In the genomic region with DNA sequence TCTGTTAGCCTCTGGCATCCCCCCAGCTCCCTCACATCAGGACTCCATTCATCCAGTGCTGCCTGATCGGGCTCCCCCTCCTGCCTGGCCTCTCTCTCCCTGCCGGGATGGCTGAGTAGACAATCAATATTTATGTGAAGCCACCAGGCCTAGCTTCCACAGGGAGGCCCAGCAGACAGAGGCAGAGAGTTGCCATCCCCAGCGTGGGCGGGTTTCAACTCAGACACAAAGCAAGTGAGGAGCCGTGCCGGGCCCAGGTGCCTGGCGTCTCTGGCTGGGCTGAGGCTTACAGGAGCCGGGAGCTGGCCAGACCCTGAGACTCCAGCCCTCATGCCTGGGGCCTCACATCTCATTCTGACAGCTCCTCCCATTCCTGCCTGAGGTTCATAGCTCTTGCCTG, we compare ENCODE assay signal across 12 cellular contexts. TPM values are rescaled to one million over a fixed set of nuclear protein-coding genes. Genes with fewer than 3 reads are reported as not detected.
DNase-seq lines count a peak whose midpoint lies in the region; ATAC-seq and TF ChIP-seq lines count a peak whose summit lies in the region.
"Had no signal": no experiment of that assay in that cellular context is flagged by ENCODE, and none has a peak within 500 bp of the region (broad histone marks: within the 10 kb centered on the region; RNA-seq: fewer than 3 reads in every experiment).

No MANE protein-coding gene starts in this region.

- H3K27ac ChIP-seq in H9 (ENCODE audit: insufficient read length, low read depth, low read length) (no peak overlapping the region), tibial artery (no peak overlapping the region)

- H3K9me3 Mint-ChIP-seq in H9: no peaks in the 10 kb centered on the region; a peak in 1 of 5 replicates

- H4K20me1 ChIP-seq in H9 (ENCODE audit: control insufficient read depth, insufficient read depth, insufficient read length): no peaks in the 10 kb centered on the region

- no peak overlapping the region for H4K91ac ChIP-seq in H9 (ENCODE audit: insufficient read length, low read depth, low read length)

- H3K27me3 ChIP-seq in H9 (ENCODE audit: insufficient read depth, low read length): no peaks in the 10 kb centered on the region
- H3K27me3 ChIP-seq in tibial artery: no peaks in the 10 kb centered on the region

- H2BK20ac ChIP-seq in H9 (ENCODE audit: low read depth, low read length, poor library complexity, severe bottlenecking): no peak overlapping the region

- no peaks in the 10 kb centered on the region for H3K9me3 ChIP-seq in H9 (ENCODE audit: control insufficient read depth, low read depth, low read length)
- no peaks in the 10 kb centered on the region for H3K9me3 ChIP-seq in tibial artery

- peaks cover 7% of the 10 kb centered on the region; the same call in 1 of the 2 replicates for H3K4me1 ChIP-seq in H9 (ENCODE audit: insufficient read depth, low read length)
- peaks cover 0 to 6% (median 0%) of the 10 kb centered on the region in 4 donors for H3K4me1 ChIP-seq in tibial artery

- no peak for TF ChIP-seq CTCF in H9 (conservative IDR thresholded peaks at IDR 0.05)
- no peak for TF ChIP-seq CTCF in tibial artery (IDR thresholded peaks at IDR 0.05)

- intact Hi-C loops in tibial artery (cut with DNase I; ENCODE audit: low total_unique reads): no loop called here

- H3K23me2 ChIP-seq in H9 (ENCODE audit: insufficient read length, low read depth, low read length, poor library complexity, severe bottlenecking): no peaks in the 10 kb centered on the region

- H3K79me2 ChIP-seq in H9 (ENCODE audit: insufficient read depth, low read length): no peaks in the 10 kb centered on the region

- no peak overlapping the region for H3K56ac ChIP-seq in H9 (ENCODE audit: insufficient read length, low read depth, low read length)

- no peak overlapping the region for H3K18ac ChIP-seq in H9 (ENCODE audit: insufficient read length, low read depth, low read length)

- H3K36me3 ChIP-seq in tibial artery: no peaks in the 10 kb centered on the region

- no peak overlapping the region for H3K9ac ChIP-seq in H9 (ENCODE audit: extremely low read depth, insufficient read length, low read length)

- no peak overlapping the region for H3K4me2 ChIP-seq in H9 (ENCODE audit: insufficient read depth, insufficient read length, low read length)

- H3T11ph ChIP-seq in H9 (ENCODE audit: low read length): no peak overlapping the region

- H4K8ac ChIP-seq in H9 (replicated peaks; ENCODE audit: insufficient read length, low read depth, low read length): no peak overlapping the region

- no peak overlapping the region for H3K4me3 ChIP-seq in tibial artery
- H3K4me3 ChIP-seq: skin epidermis had no signal

- H2AFZ ChIP-seq in H9 (ENCODE audit: low read length): no peak overlapping the region

- no peak overlapping the region for H2BK5ac ChIP-seq in H9 (ENCODE audit: insufficient read length, low read length)

- H2AK5ac ChIP-seq in H9 (ENCODE audit: insufficient read length, low read length): no peak overlapping the region

- H3K4me1 Mint-ChIP-seq in H9: peaks cover 48 to 54% of the 10 kb centered on the region in 2 experiments

- no peak overlapping the region for H2BK15ac ChIP-seq in H9 (ENCODE audit: low read depth, low read length)

- H2BK12ac ChIP-seq in H9 (ENCODE audit: insufficient read length, low read depth, low read length): no peak overlapping the region

- peak overlapping the region in 1 of 2 experiments; percentile 44; a peak in 2 of 5 replicates for H3K4me3 Mint-ChIP-seq in H9

- WGBS in H9 (ENCODE audit: extremely low coverage, insufficient read length, low lambda C conversion rate): no CpG with 5 or more reads among the region's 8 CpGs

- H3K14ac ChIP-seq in H9 (ENCODE audit: insufficient read depth, low read length): no peak overlapping the region

- ATAC-seq in GM21390 (IDR thresholded peaks at IDR 0.05; ENCODE audit: unreplicated experiment) (no peak), HG03097 (IDR thresholded peaks at IDR 0.05; ENCODE audit: low FRiP score, unreplicated experiment) (no peak), GM19467 (IDR thresholded peaks at IDR 0.05; ENCODE audit: unreplicated experiment) (no peak)

- no peak overlapping the region for H3K23ac ChIP-seq in H9 (ENCODE audit: insufficient read length, low read depth, low read length)

- no peaks in the 10 kb centered on the region for H3K36me3 Mint-ChIP-seq in H9 (ENCODE audit: insufficient read depth in 1 of 3, low read depth in 3 of 3)

- H4K5ac ChIP-seq in H9 (ENCODE audit: insufficient read length, low read depth, low read length): no peak overlapping the region

- peaks cover under 1% of the 10 kb centered on the region for H3K27me3 Mint-ChIP-seq in H9 (ENCODE audit: low read depth)

- DNase-seq in H9 (peak; percentile 66), NCI-H69 (lab: John Stamatoyannopoulos, UW) (peak; percentile 60), hippocampal formation (lab: John Stamatoyannopoulos, UW) (peak; percentile 40), pons (ENCODE audit: low spot score) (peak; percentile 81), tibial artery (no peak)
- DNase-seq: KBM-7, left cardiac atrium, NCI-H524 had no signal

- H3K79me1 ChIP-seq in H9 (ENCODE audit: insufficient read depth, low read depth, low read length, poor library complexity, severe bottlenecking): no peaks in the 10 kb centered on the region

- no peak overlapping the region for H2BK120ac ChIP-seq in H9 (ENCODE audit: low read depth, low read length, poor library complexity, severe bottlenecking)

- peak overlapping the region; percentile 5 to 99 (median 74); a peak in 5 of 7 replicates for H3K27ac Mint-ChIP-seq in H9

- no peak overlapping the region for H3K4ac ChIP-seq in H9 (ENCODE audit: low read depth, low read length)

RNA-seq across cellular contexts. Expression of a gene that starts 34.5 kb away (rescaled TPM):
- total RNA-seq in H9 (2021): 14.1 and 15.7 TPM in 2 replicates

Comparison
In these comparisons a context has a peak if more than half of its experiments do, and no peak if none do; other contexts are left out.
1. DNase-seq: peak in H9 (single experiment), NCI-H69 (single experiment), hippocampal formation (2 of 2) and pons (single experiment); none in tibial artery (0 of 2).